In the genomic region with DNA sequence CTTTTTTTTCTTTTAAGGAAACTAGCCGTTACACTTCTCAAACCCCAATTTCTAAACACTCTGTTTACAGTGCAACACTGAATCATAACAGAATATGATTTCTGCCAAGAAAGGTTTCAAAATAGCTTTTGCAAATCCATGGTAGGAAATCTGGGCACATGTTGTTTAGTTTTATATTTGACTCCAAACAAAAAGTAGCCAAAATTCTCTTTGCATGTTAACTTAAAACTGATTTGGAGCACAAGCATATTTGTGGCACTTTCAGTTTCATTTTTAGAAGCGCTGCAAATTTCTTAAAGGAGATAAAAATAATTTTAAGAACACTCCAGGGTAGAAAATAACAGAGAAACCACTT, we compare ENCODE assay signal across 8 cellular contexts.
DNase-seq lines count a peak whose midpoint lies in the region; ATAC-seq, FAIRE-seq and TF ChIP-seq lines count a peak whose summit lies in the region.

No MANE protein-coding gene starts in this region.

- 3% methylated on average over 2 of the region's 2 CpGs for WGBS in A549 (ENCODE audit: missing lambda C conversion rate)
- 1 to 6% (median 4%) methylated on average over 2 of the region's 2 CpGs for WGBS in small intestine, 3 donors

- CTCF ChIA-PET in A549 (lab: Yijun Ruan, JAX), result no interaction called here

- TF ChIP-seq CTCF in A549 (IDR thresholded peaks at IDR 0.05) (no peak), RWPE2 (IDR thresholded peaks at IDR 0.05; ENCODE audit: poor library complexity, severe bottlenecking) (no peak)

- no peak for TF ChIP-seq RAD21 in A549 (conservative IDR thresholded peaks at IDR 0.05 in 1 of 2, IDR thresholded peaks at IDR 0.05 in 1 of 2)

- no peak for TF ChIP-seq EP300 in A549 (IDR thresholded peaks at IDR 0.05)

- H3K4me2 ChIP-seq in A549, result peak overlapping the region; percentile 82

- H3K36me3 ChIP-seq in RWPE2 (ENCODE audit: low read depth) (no peaks in the 10 kb centered on the region), small intestine (ENCODE audit: control insufficient read depth in 2 of 2, insufficient read depth in 2 of 2, low read length in 2 of 2) (no peaks in the 10 kb centered on the region)

- TF ChIP-seq POLR2A in A549 (IDR thresholded peaks at IDR 0.05; ENCODE audit: low read length), result no peak

- no peak for DNase-seq in A549 (ENCODE audit: low read depth in 1 of 2, low spot score in 1 of 2)
- no peak for DNase-seq in RWPE2 (ENCODE audit: low spot score)
- DNase-seq in fibroblast of peridontal ligament (ENCODE audit: extremely low read depth), result peak; percentile 85
- DNase-seq in small intestine, result peak; percentile 31
- no peak for DNase-seq in NCI-H510A treated with DMSO at 0.1 percent for 48 hours (lab: John Stamatoyannopoulos, UW)
- no peak for DNase-seq in DMS114 treated with DMSO at 0.1 percent for 48 hours (lab: John Stamatoyannopoulos, UW; ENCODE audit: unreplicated experiment)

- FAIRE-seq in A549 (lab: Jason Lieb, UNC) (no peak), small intestine (lab: Jason Lieb, UNC) (no peak)

- H3K27me3 ChIP-seq in RWPE2 (ENCODE audit: insufficient read depth, poor library complexity, severe bottlenecking) (no peaks in the 10 kb centered on the region), small intestine (ENCODE audit: control insufficient read depth in 2 of 2, insufficient read depth in 2 of 2, low read length in 2 of 2) (no peaks in the 10 kb centered on the region)

- H3K27ac ChIP-seq in A549, result peak overlapping the region; percentile 57 to 76
- H3K27ac ChIP-seq in RWPE2 (ENCODE audit: poor library complexity, severe bottlenecking), result peak overlapping the region; percentile 80
- H3K27ac ChIP-seq in small intestine (ENCODE audit: low read depth in 1 of 2, low read length in 1 of 2), result peak overlapping the region; percentile 83 to 93

- ATAC-seq in A549 (no peak), GM19351 (IDR thresholded peaks at IDR 0.05; ENCODE audit: unreplicated experiment) (peak; percentile 1), RWPE2 (ENCODE audit: low read depth) (no peak; the same call in 2 of the 3 replicates), esophagus mucosa (no peak)

- H3K4me3 ChIP-seq in A549, result peak overlapping the region; percentile 36
- peak overlapping the region; percentile 15 for H3K4me3 ChIP-seq in RWPE2 (ENCODE audit: severe bottlenecking)
- peak overlapping the region in 1 of 2 donors; percentile 35 for H3K4me3 ChIP-seq in small intestine (ENCODE audit: low read depth in 1 of 2, low read length in 2 of 2)

- H3K4me1 ChIP-seq in A549 (no peaks in the 10 kb centered on the region), RWPE2 (ENCODE audit: insufficient read depth, poor library complexity, severe bottlenecking) (peaks cover 6% of the 10 kb centered on the region), small intestine (ENCODE audit: control insufficient read depth in 2 of 2, insufficient read depth in 1 of 2, low read depth in 1 of 2, low read length in 1 of 2) (no peaks in the 10 kb centered on the region)

- H3K9me3 ChIP-seq in A549 (no peaks in the 10 kb centered on the region), RWPE2 (ENCODE audit: severe bottlenecking) (no peaks in the 10 kb centered on the region), small intestine (ENCODE audit: control insufficient read depth, low read depth) (no peaks in the 10 kb centered on the region)

- POLR2A ChIA-PET in A549 (lab: Yijun Ruan, JAX), result no interaction called here

TF ChIP-seq in A549, 52 proteins besides CTCF, POLR2A, EP300 and RAD21:
- TF ChIP-seq HEYL (CRISPR knock-in tag; IDR thresholded peaks at IDR 0.05) (no peak), FOSL2 (IDR thresholded peaks at IDR 0.05) (no peak), FOSL2 (CRISPR knock-in tag; IDR thresholded peaks at IDR 0.05) (no peak), PBX3 (IDR thresholded peaks at IDR 0.05) (no peak), MAX (IDR thresholded peaks at IDR 0.05) (no peak), REST (IDR thresholded peaks at IDR 0.05) (no peak), MYC (IDR thresholded peaks at IDR 0.05; ENCODE audit: borderline replicate concordance, low read length) (no peak), HOXA7 (CRISPR knock-in tag; IDR thresholded peaks at IDR 0.05) (no peak), FOXS1 (CRISPR knock-in tag; IDR thresholded peaks at IDR 0.05) (no peak), NR3C1 (IDR thresholded peaks at IDR 0.05) (no peak)
- TF ChIP-seq, protein P1, sequence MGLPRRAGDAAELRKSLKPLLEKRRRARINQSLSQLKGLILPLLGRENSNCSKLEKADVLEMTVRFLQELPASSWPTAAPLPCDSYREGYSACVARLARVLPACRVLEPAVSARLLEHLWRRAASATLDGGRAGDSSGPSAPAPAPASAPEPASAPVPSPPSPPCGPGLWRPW (IDR thresholded peaks at IDR 0.05), result no peak
- TF ChIP-seq, protein P2, sequence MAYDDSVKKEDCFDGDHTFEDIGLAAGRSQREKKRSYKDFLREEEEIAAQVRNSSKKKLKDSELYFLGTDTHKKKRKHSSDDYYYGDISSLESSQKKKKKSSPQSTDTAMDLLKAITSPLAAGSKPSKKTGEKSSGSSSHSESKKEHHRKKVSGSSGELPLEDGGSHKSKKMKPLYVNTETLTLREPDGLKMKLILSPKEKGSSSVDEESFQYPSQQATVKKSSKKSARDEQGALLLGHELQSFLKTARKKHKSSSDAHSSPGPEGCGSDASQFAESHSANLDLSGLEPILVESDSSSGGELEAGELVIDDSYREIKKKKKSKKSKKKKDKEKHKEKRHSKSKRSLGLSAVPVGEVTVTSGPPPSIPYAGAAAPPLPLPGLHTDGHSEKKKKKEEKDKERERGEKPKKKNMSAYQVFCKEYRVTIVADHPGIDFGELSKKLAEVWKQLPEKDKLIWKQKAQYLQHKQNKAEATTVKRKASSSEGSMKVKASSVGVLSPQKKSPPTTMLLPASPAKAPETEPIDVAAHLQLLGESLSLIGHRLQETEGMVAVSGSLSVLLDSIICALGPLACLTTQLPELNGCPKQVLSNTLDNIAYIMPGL (CRISPR knock-in tag; IDR thresholded peaks at IDR 0.05; ENCODE audit: borderline replicate concordance), result no peak

Comparison
In these comparisons a context has a peak if more than half of its experiments do, and no peak if none do; other contexts are left out.
1. DNase-seq: peak in fibroblast of peridontal ligament (single experiment) and small intestine (single experiment); none in A549 (0 of 2), RWPE2 (single experiment), NCI-H510A treated with DMSO at 0.1 percent for 48 hours (single experiment) and DMS114 treated with DMSO at 0.1 percent for 48 hours (single experiment).
2. Peak in every context shown above with its lines, with median percentiles within 50 percentile points of each other: H3K27ac ChIP-seq.